In the genomic region with DNA sequence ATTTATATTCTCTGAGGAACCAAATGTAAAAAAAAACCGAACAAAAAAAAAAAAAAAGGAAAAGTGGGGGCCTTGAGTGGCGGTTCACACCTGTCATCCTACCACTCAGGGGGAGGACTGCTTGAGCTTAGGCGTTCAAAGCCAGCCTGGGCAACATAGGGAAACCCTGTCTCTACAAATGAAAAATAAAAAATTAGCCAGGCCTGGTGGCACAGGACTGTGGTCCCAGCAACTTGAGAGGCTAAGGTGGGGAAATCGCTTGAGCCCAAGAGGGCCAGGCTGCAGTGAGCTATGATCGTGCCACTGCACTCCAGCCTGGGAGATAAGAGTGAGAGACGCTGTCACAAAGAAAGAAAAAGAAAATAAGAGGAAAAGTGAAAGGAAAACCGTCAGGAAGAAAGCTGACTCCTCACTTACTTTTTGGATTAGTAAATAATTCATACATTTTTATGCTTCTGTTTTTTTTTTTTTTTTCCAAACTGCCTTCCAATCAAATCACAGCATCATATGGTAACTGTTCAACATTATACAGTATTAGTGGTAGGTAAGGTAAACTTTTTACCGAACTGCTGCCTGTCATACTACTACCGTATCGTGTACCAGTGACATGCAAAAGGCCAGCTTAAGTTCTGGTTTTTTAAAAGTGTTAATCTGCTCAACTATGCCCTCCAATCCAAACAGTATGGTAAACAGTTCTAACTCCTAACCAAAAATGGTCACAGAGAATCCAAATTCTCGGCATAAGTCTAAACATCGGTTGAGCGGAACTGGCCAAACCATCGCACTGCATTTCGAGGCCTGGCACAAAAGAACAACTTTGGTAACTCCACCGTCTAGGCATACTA, we compare ENCODE assay signal across 8 cellular contexts. TPM values are rescaled to one million over a fixed set of nuclear protein-coding genes. Genes with fewer than 3 reads are reported as not detected.
DNase-seq lines count a peak whose midpoint lies in the region; ATAC-seq lines count a peak whose summit lies in the region.

No MANE protein-coding gene starts in this region.

- no peaks in the 10 kb centered on the region for H3K27me3 Mint-ChIP-seq in effector memory CD8-positive, alpha-beta T cell

- no peaks in the 10 kb centered on the region for H3K9me3 ChIP-seq in SJCRH30 (replicated peaks)
- H3K9me3 ChIP-seq in mucosa of rectum (ENCODE audit: control insufficient read depth in 2 of 2, low read length in 2 of 2) = no peaks in the 10 kb centered on the region

- DNase-seq in Ammon's horn (ENCODE audit: low spot score) = peak; percentile 7
- DNase-seq in SJCRH30 = peak; percentile 42 to 64
- DNase-seq in effector memory CD8-positive, alpha-beta T cell = peak in 1 of 3 experiments; percentile 15
- DNase-seq in T1000 (lab: John Stamatoyannopoulos, UW) = no peak
- DNase-seq in NK-92 treated with Interleukin-12 subunit alpha and Interleukin-12 subunit beta, amount 100 ng/mL, for 24 hours (lab: John Stamatoyannopoulos, UW) = no peak

- ATAC-seq in GM18868 (IDR thresholded peaks at IDR 0.05; ENCODE audit: unreplicated experiment) (peak; percentile 34), HG03095 (IDR thresholded peaks at IDR 0.05; ENCODE audit: unreplicated experiment) (peak; percentile 25)
- peak; percentile 34 for ATAC-seq in effector memory CD8-positive, alpha-beta T cell (replicated peaks)

- H3K4me3 Mint-ChIP-seq in effector memory CD8-positive, alpha-beta T cell = peak overlapping the region; percentile 96

- H3K36me3 ChIP-seq in SJCRH30 (peaks cover 22% of the 10 kb centered on the region), mucosa of rectum (ENCODE audit: control insufficient read depth in 2 of 2, insufficient read depth in 2 of 2, low read length in 2 of 2) (peaks cover 9 to 19% of the 10 kb centered on the region in 2 donors)

- H3K9ac ChIP-seq in mucosa of rectum (ENCODE audit: low read depth in 1 of 2, low read length in 2 of 2) = peak overlapping the region; percentile 94

- no peaks in the 10 kb centered on the region for H3K9me3 Mint-ChIP-seq in effector memory CD8-positive, alpha-beta T cell

- H3K27me3 ChIP-seq in SJCRH30 (no peaks in the 10 kb centered on the region), mucosa of rectum (ENCODE audit: control insufficient read depth in 2 of 2, insufficient read depth in 2 of 2, low read length in 2 of 2) (no peaks in the 10 kb centered on the region)

- H3K4me1 ChIP-seq in SJCRH30 (peaks cover 2% of the 10 kb centered on the region; the same call in 1 of the 2 replicates), mucosa of rectum (ENCODE audit: control insufficient read depth in 2 of 2, insufficient read depth in 2 of 2, low read length in 2 of 2) (peaks cover 8 to 17% of the 10 kb centered on the region in 2 donors)

- H3K4me3 ChIP-seq in SJCRH30 = peak overlapping the region; percentile 95
- H3K4me3 ChIP-seq in mucosa of rectum (ENCODE audit: low read length in 2 of 2) = peak overlapping the region; percentile 97 to 99

- H3K36me3 Mint-ChIP-seq in effector memory CD8-positive, alpha-beta T cell (ENCODE audit: insufficient read depth) = peaks cover 52% of the 10 kb centered on the region

- peaks cover 30 to 39% of the 10 kb centered on the region in 2 donors for H3K4me1 Mint-ChIP-seq in effector memory CD8-positive, alpha-beta T cell (ENCODE audit: low read depth in 2 of 2)

- H3K27ac ChIP-seq in SJCRH30 (peak overlapping the region; percentile 81), mucosa of rectum (ENCODE audit: low read depth in 2 of 2, low read length in 2 of 2) (peak overlapping the region; percentile 90 to 96)

- peak overlapping the region; percentile 99 to 100 for H3K27ac Mint-ChIP-seq in effector memory CD8-positive, alpha-beta T cell

RNA-seq across cellular contexts. Expression of gene PHC3, which starts 1.2 kb away (rescaled TPM):
- 29.8 and 33.2 TPM in 2 replicates for total RNA-seq in SJCRH30 (2014; rRNA removed; shearing (Covaris generic))

RNA-seq across cellular contexts. Expression of gene PRKCI, which starts 41.9 kb away (rescaled TPM):
- 37.1 and 45.1 TPM in 2 replicates for total RNA-seq in SJCRH30 (2014; rRNA removed; shearing (Covaris generic))

Comparison
In these comparisons a context has a peak if more than half of its experiments do, and no peak if none do; other contexts are left out.
1. DNase-seq: peak in Ammon's horn (single experiment) and SJCRH30 (2 of 2); none in T1000 (single experiment) and NK-92 treated with Interleukin-12 subunit alpha and Interleukin-12 subunit beta, amount 100 ng/mL, for 24 hours (single experiment).
2. Peak in every context shown above with its lines, with median percentiles within 50 percentile points of each other: ATAC-seq.